1 cellular context compared by ENCODE assay signal in the genomic region with DNA sequence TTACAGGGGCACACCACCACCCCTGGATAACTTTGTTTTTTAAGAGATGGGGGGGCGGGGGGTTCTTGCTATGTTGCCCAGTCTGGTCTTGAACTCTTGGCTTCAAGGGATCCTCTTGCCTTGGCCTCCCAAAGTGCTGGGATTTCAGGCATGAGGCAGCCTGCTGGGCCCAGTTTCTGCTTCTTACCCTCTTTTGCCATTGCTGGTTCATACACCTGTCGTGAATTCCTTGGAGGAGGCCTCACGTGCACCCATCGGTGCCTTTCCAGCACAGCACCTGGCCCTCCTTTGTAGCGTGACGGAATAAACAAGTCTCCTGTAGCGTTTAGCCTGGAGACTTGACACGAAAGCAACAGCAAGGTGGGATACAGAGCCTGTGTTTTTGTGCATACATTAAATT.
TF ChIP-seq lines count a peak whose summit lies in the region.

No MANE protein-coding gene starts in this region.

TF ChIP-seq in GM23338, 12 proteins besides CTCF, POLR2A, EP300 and RAD21 (continued from another document):
- TF ChIP-seq, protein P1, sequence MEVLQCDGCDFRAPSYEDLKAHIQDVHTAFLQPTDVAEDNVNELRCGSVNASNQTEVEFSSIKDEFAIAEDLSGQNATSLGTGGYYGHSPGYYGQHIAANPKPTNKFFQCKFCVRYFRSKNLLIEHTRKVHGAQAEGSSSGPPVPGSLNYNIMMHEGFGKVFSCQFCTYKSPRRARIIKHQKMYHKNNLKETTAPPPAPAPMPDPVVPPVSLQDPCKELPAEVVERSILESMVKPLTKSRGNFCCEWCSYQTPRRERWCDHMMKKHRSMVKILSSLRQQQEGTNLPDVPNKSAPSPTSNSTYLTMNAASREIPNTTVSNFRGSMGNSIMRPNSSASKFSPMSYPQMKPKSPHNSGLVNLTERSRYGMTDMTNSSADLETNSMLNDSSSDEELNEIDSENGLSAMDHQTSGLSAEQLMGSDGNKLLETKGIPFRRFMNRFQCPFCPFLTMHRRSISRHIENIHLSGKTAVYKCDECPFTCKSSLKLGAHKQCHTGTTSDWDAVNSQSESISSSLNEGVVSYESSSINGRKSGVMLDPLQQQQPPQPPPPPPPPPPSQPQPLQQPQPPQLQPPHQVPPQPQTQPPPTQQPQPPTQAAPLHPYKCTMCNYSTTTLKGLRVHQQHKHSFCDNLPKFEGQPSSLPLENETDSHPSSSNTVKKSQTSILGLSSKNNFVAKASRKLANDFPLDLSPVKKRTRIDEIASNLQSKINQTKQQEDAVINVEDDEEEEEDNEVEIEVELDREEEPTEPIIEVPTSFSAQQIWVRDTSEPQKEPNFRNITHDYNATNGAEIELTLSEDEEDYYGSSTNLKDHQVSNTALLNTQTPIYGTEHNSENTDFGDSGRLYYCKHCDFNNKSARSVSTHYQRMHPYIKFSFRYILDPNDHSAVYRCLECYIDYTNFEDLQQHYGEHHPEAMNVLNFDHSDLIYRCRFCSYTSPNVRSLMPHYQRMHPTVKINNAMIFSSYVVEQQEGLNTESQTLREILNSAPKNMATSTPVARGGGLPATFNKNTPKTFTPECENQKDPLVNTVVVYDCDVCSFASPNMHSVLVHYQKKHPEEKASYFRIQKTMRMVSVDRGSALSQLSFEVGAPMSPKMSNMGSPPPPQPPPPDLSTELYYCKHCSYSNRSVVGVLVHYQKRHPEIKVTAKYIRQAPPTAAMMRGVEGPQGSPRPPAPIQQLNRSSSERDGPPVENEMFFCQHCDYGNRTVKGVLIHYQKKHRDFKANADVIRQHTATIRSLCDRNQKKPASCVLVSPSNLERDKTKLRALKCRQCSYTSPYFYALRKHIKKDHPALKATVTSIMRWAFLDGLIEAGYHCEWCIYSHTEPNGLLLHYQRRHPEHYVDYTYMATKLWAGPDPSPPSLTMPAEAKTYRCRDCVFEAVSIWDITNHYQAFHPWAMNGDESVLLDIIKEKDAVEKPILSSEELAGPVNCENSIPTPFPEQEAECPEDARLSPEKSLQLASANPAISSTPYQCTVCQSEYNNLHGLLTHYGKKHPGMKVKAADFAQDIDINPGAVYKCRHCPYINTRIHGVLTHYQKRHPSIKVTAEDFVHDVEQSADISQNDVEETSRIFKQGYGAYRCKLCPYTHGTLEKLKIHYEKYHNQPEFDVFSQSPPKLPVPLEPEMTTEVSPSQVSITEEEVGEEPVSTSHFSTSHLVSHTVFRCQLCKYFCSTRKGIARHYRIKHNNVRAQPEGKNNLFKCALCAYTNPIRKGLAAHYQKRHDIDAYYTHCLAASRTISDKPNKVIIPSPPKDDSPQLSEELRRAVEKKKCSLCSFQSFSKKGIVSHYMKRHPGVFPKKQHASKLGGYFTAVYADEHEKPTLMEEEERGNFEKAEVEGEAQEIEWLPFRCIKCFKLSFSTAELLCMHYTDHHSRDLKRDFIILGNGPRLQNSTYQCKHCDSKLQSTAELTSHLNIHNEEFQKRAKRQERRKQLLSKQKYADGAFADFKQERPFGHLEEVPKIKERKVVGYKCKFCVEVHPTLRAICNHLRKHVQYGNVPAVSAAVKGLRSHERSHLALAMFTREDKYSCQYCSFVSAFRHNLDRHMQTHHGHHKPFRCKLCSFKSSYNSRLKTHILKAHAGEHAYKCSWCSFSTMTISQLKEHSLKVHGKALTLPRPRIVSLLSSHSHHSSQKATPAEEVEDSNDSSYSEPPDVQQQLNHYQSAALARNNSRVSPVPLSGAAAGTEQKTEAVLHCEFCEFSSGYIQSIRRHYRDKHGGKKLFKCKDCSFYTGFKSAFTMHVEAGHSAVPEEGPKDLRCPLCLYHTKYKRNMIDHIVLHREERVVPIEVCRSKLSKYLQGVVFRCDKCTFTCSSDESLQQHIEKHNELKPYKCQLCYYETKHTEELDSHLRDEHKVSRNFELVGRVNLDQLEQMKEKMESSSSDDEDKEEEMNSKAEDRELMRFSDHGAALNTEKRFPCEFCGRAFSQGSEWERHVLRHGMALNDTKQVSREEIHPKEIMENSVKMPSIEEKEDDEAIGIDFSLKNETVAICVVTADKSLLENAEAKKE (CRISPR knock-in tag; IDR thresholded peaks at IDR 0.05), result no peak
- TF ChIP-seq JUNB (IDR thresholded peaks at IDR 0.05; ENCODE audit: unreplicated experiment) (no peak), NANOG (IDR thresholded peaks at IDR 0.05; ENCODE audit: borderline replicate concordance) (no peak), EZH2phosphoT487 (IDR thresholded peaks at IDR 0.05; ENCODE audit: unreplicated experiment) (no peak), STAT1 (IDR thresholded peaks at IDR 0.05; ENCODE audit: unreplicated experiment) (no peak), POLR2AphosphoS5 (IDR thresholded peaks at IDR 0.05; ENCODE audit: low read depth) (no peak)
